Comparison of ENCODE assay signal across 11 cellular contexts in the genomic region with DNA sequence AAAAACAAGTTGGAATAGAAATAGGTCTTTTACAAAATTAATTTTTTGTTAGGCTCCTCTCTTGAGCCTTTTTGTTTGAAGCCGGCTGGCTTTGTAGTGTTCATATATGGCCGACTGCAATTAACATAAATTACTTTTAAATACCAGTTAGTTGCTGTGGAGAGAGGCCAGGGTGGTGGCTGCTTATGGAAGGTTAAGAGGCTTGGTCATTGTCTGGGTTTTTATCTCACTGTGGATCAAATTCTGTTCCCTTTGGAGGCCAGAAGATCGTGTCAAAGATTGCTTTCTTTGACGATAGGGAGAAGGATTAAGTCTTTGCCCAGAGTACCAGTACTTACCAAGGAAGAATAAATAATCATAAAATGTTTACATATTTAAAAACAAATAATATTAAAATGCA. TPM values are rescaled to one million over a fixed set of nuclear protein-coding genes. Genes with fewer than 3 reads are reported as not detected.
DNase-seq lines count a peak whose midpoint lies in the region; ATAC-seq and TF ChIP-seq lines count a peak whose summit lies in the region.
"Had no signal": no experiment of that assay in that cellular context is flagged by ENCODE, and none has a peak within 500 bp of the region (broad histone marks: within the 10 kb centered on the region; RNA-seq: fewer than 3 reads in every experiment).

No MANE protein-coding gene starts in this region.

- H3K9me3 ChIP-seq in skeletal muscle satellite cell (replicated peaks; ENCODE audit: low read length) = no peaks in the 10 kb centered on the region
- H3K9me3 ChIP-seq: Peyer's patch had no signal

- H3K27ac ChIP-seq in brain microvascular endothelial cell = peak overlapping the region; percentile 75
- H3K27ac ChIP-seq: Peyer's patch had no signal

- peaks cover 33% of the 10 kb centered on the region for H3K4me1 ChIP-seq in skeletal muscle satellite cell (ENCODE audit: control insufficient read depth, insufficient read depth, low read length)

- peak; percentile 76 for DNase-seq in NCI-H2107 treated with DMSO at 0.1 percent for 48 hours (lab: John Stamatoyannopoulos, UW; ENCODE audit: unreplicated experiment)
- no peak for DNase-seq in NCI-H2107 (lab: John Stamatoyannopoulos, UW)
- peak; percentile 36 for DNase-seq in NCI-H2029 treated with DMSO at 0.1 percent for 48 hours (lab: John Stamatoyannopoulos, UW)
- peak; percentile 11 for DNase-seq in brain microvascular endothelial cell
- DNase-seq in GM13977 (ENCODE audit: low spot score) = no peak
- DNase-seq in dedifferentiated amniotic fluid mesenchymal stem cell (ENCODE audit: extremely low spot score) = no peak
- DNase-seq: DND-41, hippocampal formation, Peyer's patch had no signal

- no peak overlapping the region for H3K4me3 ChIP-seq in brain microvascular endothelial cell (ENCODE audit: low read depth, low read length)
- H3K4me3 ChIP-seq in skeletal muscle satellite cell (ENCODE audit: low read length) = peak overlapping the region; percentile 25
- H3K4me3 ChIP-seq: Peyer's patch had no signal

- H3K9ac ChIP-seq in skeletal muscle satellite cell (ENCODE audit: low read depth, low read length) = peak overlapping the region; percentile 77

- H3K36me3 ChIP-seq in brain microvascular endothelial cell (replicated peaks) (peaks cover 3% of the 10 kb centered on the region), skeletal muscle satellite cell (ENCODE audit: insufficient read depth, low read length) (peaks cover 24% of the 10 kb centered on the region)

- TF ChIP-seq CTCF in brain microvascular endothelial cell (IDR thresholded peaks at IDR 0.05; ENCODE audit: low read depth, low read length, missing control alignments) = no peak
- TF ChIP-seq CTCF in GM13977 (IDR thresholded peaks at IDR 0.05; ENCODE audit: extremely low read depth, insufficient read depth, missing control alignments) = no peak

- H3K27me3 ChIP-seq in brain microvascular endothelial cell (replicated peaks) (no peaks in the 10 kb centered on the region), skeletal muscle satellite cell (ENCODE audit: control insufficient read depth, insufficient read depth, low read length) (no peaks in the 10 kb centered on the region)
- H3K27me3 ChIP-seq: Peyer's patch had no signal

- H3K4me2 ChIP-seq in skeletal muscle satellite cell (ENCODE audit: low read length) = peak overlapping the region; percentile 74

- in situ Hi-C loops in brain microvascular endothelial cell (cut with HindIII; ENCODE audit: low pct_ligation_motif_present, low sequenced_read_pairs) = no loop called here
- in situ Hi-C loops in GM13977 (cut with MboI; ENCODE audit: low pct_unique_long_range_greater_than_20kb, low sequenced_read_pairs, unreplicated experiment) = no loop called here

- ATAC-seq in GM18861 (IDR thresholded peaks at IDR 0.05; ENCODE audit: unreplicated experiment) = no peak

RNA-seq across cellular contexts. Expression of a gene that starts 39.9 kb away (rescaled TPM):
- 17.7 and 18.1 TPM in 2 replicates for total RNA-seq in skeletal muscle satellite cell (2012; rRNA removed)

Comparison
In these comparisons a context has a peak if more than half of its experiments do, and no peak if none do; other contexts are left out.
1. DNase-seq: peak in NCI-H2107 treated with DMSO at 0.1 percent for 48 hours (single experiment), NCI-H2029 treated with DMSO at 0.1 percent for 48 hours (single experiment) and brain microvascular endothelial cell (single experiment); none in NCI-H2107 (single experiment), GM13977 (single experiment) and dedifferentiated amniotic fluid mesenchymal stem cell (single experiment).